In genomic region chr19:35757749-35758608, GRCh38 we compare ENCODE assay signal across 8 cellular contexts. TPM values are rescaled to one million over a fixed set of nuclear protein-coding genes. Genes with fewer than 3 reads are reported as not detected.
DNase-seq lines count a peak whose midpoint lies in the region; ATAC-seq and TF ChIP-seq lines count a peak whose summit lies in the region.

Gene PROSER3, plus strand, starts transcription at chr19:35758176. Its CDS starts 40 bp downstream, at chr19:35758216.

- peak; percentile 94 for ATAC-seq in HG03442 (IDR thresholded peaks at IDR 0.05; ENCODE audit: unreplicated experiment)
- ATAC-seq in activated CD4-positive, alpha-beta T cell treated with anti-CD3 and anti-CD28 coated beads for 36 hours, result peak; percentile 98

- no peaks in the 10 kb centered on the region for H3K9me3 Mint-ChIP-seq in activated CD4-positive, alpha-beta T cell treated with anti-CD3 and anti-CD28 coated beads for 36 hours (ENCODE audit: low read depth)

- H3K4me3 ChIP-seq in choroid plexus epithelial cell (ENCODE audit: low read depth, low read length) (peak within 1 kb of the TSS; percentile 82), kidney epithelial cell (ENCODE audit: low read depth, low read length) (peak within 1 kb of the TSS; percentile 66)

- CTCF ChIA-PET in activated CD4-positive, alpha-beta T cell treated with anti-CD3 and anti-CD28 coated beads for 36 hours (lab: Charles Lee), result interaction anchor here (1.1 to 1.6 kb wide), 2 partner anchors 9 to 16 kb away, joined by 3 to 5 read pairs; partner anchors contain the start of genes IGFLR1 and LIN37

- intact Hi-C loops in activated CD4-positive, alpha-beta T cell treated with anti-CD3 and anti-CD28 coated beads for 36 hours (cut with DNase I, micrococcal nuclease), result loop anchor here (1.0 to 2.0 kb wide), 12 partner anchors 10 to 296 kb away; partner anchors contain the start of genes ARHGAP33 (in 2 of the 2), LIN37 (in 2 of the 2), ALKBH6 (in 1 of the 2) and COX6B1 (in 1 of the 2)

- POLR2A ChIA-PET in activated CD4-positive, alpha-beta T cell treated with anti-CD3 and anti-CD28 coated beads for 36 hours (lab: Charles Lee), result interaction anchor here (1.0 to 1.3 kb wide), 2 partner anchors 10 to 45 kb away, joined by 3 to 5 read pairs; partner anchors contain the start of gene LIN37

- H3K27ac Mint-ChIP-seq in activated CD4-positive, alpha-beta T cell treated with anti-CD3 and anti-CD28 coated beads for 36 hours, result peak within 1 kb of the TSS; percentile 91

- TF ChIP-seq CTCF in choroid plexus epithelial cell (conservative IDR thresholded peaks at IDR 0.05; ENCODE audit: low read depth, low read length) (no peak), kidney epithelial cell (IDR thresholded peaks at IDR 0.05; ENCODE audit: insufficient read depth, low read length, poor library complexity, severe bottlenecking) (no peak)

- H3K36me3 ChIP-seq in kidney epithelial cell (ENCODE audit: control insufficient read depth, insufficient read depth, low read length), result peaks cover 3% of the 10 kb centered on the region

- H3K27me3 Mint-ChIP-seq in activated CD4-positive, alpha-beta T cell treated with anti-CD3 and anti-CD28 coated beads for 36 hours, result peaks cover 4% of the 10 kb centered on the region

- DNase-seq in Ammon's horn (ENCODE audit: low spot score), result peak; percentile 99
- peak; percentile 99 for DNase-seq in GM19238 (ENCODE audit: insufficient read length, low spot score)
- DNase-seq in NCI-H524 (lab: John Stamatoyannopoulos, UW), result peak; percentile 100
- peak; percentile 99 for DNase-seq in activated CD4-positive, alpha-beta T cell treated with anti-CD3 and anti-CD28 coated beads for 36 hours
- DNase-seq in choroid plexus epithelial cell (ENCODE audit: low read depth), result peak; percentile 100
- DNase-seq in kidney epithelial cell (ENCODE audit: low read depth), result peak; percentile 98
- DNase-seq in stimulated activated CD4-positive, alpha-beta T cell treated with anti-CD3 and anti-CD28 coated beads, Interleukin-15, amount 100 ng/mL, for 48 hours (ENCODE audit: low read depth in 2 of 2), result peak; percentile 97 to 98

- no peaks in the 10 kb centered on the region for H3K27me3 ChIP-seq in kidney epithelial cell (ENCODE audit: control insufficient read depth, insufficient read depth, low read length)

- H3K4me3 Mint-ChIP-seq in activated CD4-positive, alpha-beta T cell treated with anti-CD3 and anti-CD28 coated beads for 36 hours, result peak within 1 kb of the TSS; percentile 85

- H3K36me3 Mint-ChIP-seq in activated CD4-positive, alpha-beta T cell treated with anti-CD3 and anti-CD28 coated beads for 36 hours (ENCODE audit: low read depth), result peaks cover 29% of the 10 kb centered on the region

- peaks cover 29% of the 10 kb centered on the region for H3K4me1 Mint-ChIP-seq in activated CD4-positive, alpha-beta T cell treated with anti-CD3 and anti-CD28 coated beads for 36 hours

RNA-seq across cellular contexts. Expression of gene PROSER3, which starts in this region (rescaled TPM):
- total RNA-seq in activated CD4-positive, alpha-beta T cell treated with anti-CD3 and anti-CD28 coated beads for 36 hours, result 10 to 100 TPM; 39.8 to 62.8 TPM
- 6.1 and 13.0 TPM in 2 replicates for total RNA-seq in kidney epithelial cell

Comparison
In these comparisons a context has a peak if more than half of its experiments do, and no peak if none do; other contexts are left out.
1. Peak in every context shown above with its lines: DNase-seq, ATAC-seq and H3K4me3 ChIP-seq.